In genomic region chr5:10975915-10976314, GRCh38 we compare ENCODE assay signal across 27 cellular contexts.
DNase-seq lines count a peak whose midpoint lies in the region; ATAC-seq and TF ChIP-seq lines count a peak whose summit lies in the region.
"Had no signal": no experiment of that assay in that cellular context is flagged by ENCODE, and none has a peak within 500 bp of the region (broad histone marks: within the 10 kb centered on the region; RNA-seq: fewer than 3 reads in every experiment).

No MANE protein-coding gene starts in this region.

- no peak overlapping the region for H3K4me3 ChIP-seq in AG10803 (ENCODE audit: low read length)
- H3K4me3 ChIP-seq: K562, prostate gland, testis had no signal

- H3K9me3 Mint-ChIP-seq in stimulated activated memory B cell treated with anti-CD40 and anti-IgM and Interleukin-4, amounts not matched to agents 10 μg/mL and 1 μg/mL and 100 μg/mL, for 72 hours: no peaks in the 10 kb centered on the region
- H3K9me3 Mint-ChIP-seq: activated CD4-positive, alpha-beta T cell treated with anti-CD3 and anti-CD28 coated beads, Interleukin-2, amount 10 ng/mL, durations not matched to agents 24 days and 14 days; activated T-cell treated with anti-CD3 and anti-CD28 coated beads, Interleukin-2, amount 50 U/mL, for 72 hours; T-helper 2 cell treated with Interferon-gamma antibody and Interleukin-4, amounts not matched to agents 5 μg/mL and 100 μg/mL, for 36 hours had no signal

- no peaks in the 10 kb centered on the region for H3K36me3 Mint-ChIP-seq in stimulated activated memory B cell treated with anti-CD40 and anti-IgM and Interleukin-4, amounts not matched to agents 10 μg/mL and 1 μg/mL and 100 μg/mL, for 72 hours
- H3K36me3 Mint-ChIP-seq: activated CD8-positive, alpha-beta memory T cell treated with anti-CD3 and anti-CD28 coated beads, Interleukin-2, amount 10 ng/mL, durations not matched to agents 7 days and 5 days had no signal

- no peaks in the 10 kb centered on the region for H3K4me1 Mint-ChIP-seq in stimulated activated memory B cell treated with anti-CD40 and anti-IgM and Interleukin-4, amounts not matched to agents 10 μg/mL and 1 μg/mL and 100 μg/mL, for 72 hours
- H3K4me1 Mint-ChIP-seq: activated CD4-positive, alpha-beta T cell treated with anti-CD3 and anti-CD28 coated beads, Interleukin-2, amount 10 ng/mL, durations not matched to agents 24 days and 14 days had no signal

- no peak overlapping the region for H3K27ac Mint-ChIP-seq in stimulated activated memory B cell treated with anti-CD40 and anti-IgM and Interleukin-4, amounts not matched to agents 10 μg/mL and 1 μg/mL and 100 μg/mL, for 72 hours
- H3K27ac Mint-ChIP-seq: activated CD4-positive, alpha-beta T cell treated with anti-CD3 and anti-CD28 coated beads, Interleukin-2, amount 10 ng/mL, durations not matched to agents 24 days and 14 days; activated CD8-positive, alpha-beta memory T cell treated with anti-CD3 and anti-CD28 coated beads, Interleukin-2, amount 10 ng/mL, durations not matched to agents 7 days and 5 days; activated T-cell treated with anti-CD3 and anti-CD28 coated beads, Interleukin-2, amount 50 U/mL, for 72 hours; T-helper 2 cell treated with Interferon-gamma antibody and Interleukin-4, amounts not matched to agents 5 μg/mL and 100 μg/mL, for 36 hours had no signal

- ATAC-seq in HG03457 (IDR thresholded peaks at IDR 0.05; ENCODE audit: unreplicated experiment): no peak
- ATAC-seq in stimulated activated memory B cell treated with anti-CD40 and anti-IgM and Interleukin-4, amounts not matched to agents 10 μg/mL and 1 μg/mL and 100 μg/mL, for 72 hours: no peak
- ATAC-seq: activated CD8-positive, alpha-beta memory T cell treated with anti-CD3 and anti-CD28 coated beads, Interleukin-2, amount 10 ng/mL, durations not matched to agents 7 days and 5 days; K562; SK-N-SH treated with all-trans-retinoic acid at 6 μM for 48 hours had no signal

- H3K4me3 Mint-ChIP-seq in stimulated activated memory B cell treated with anti-CD40 and anti-IgM and Interleukin-4, amounts not matched to agents 10 μg/mL and 1 μg/mL and 100 μg/mL, for 72 hours: no peak overlapping the region
- H3K4me3 Mint-ChIP-seq: activated CD4-positive, alpha-beta T cell treated with anti-CD3 and anti-CD28 coated beads, Interleukin-2, amount 10 ng/mL, durations not matched to agents 24 days and 14 days; activated CD8-positive, alpha-beta memory T cell treated with anti-CD3 and anti-CD28 coated beads, Interleukin-2, amount 10 ng/mL, durations not matched to agents 7 days and 5 days; activated T-cell treated with anti-CD3 and anti-CD28 coated beads, Interleukin-2, amount 50 U/mL, for 72 hours; T-helper 2 cell treated with Interferon-gamma antibody and Interleukin-4, amounts not matched to agents 5 μg/mL and 100 μg/mL, for 36 hours had no signal

- no peak for TF ChIP-seq CTCF in AG10803 (conservative IDR thresholded peaks at IDR 0.05; ENCODE audit: low read length)

- DNase-seq in AG10803 (ENCODE audit: low read depth) (peak; percentile 12), HT1080 (ENCODE audit: low read depth) (peak; percentile 50), SW480 (ENCODE audit: low spot score) (peak; percentile 84), islet precursor cell (peak; percentile 16), NCI-H526 (lab: John Stamatoyannopoulos, UW) (no peak), NCI-H2196 treated with DMSO at 0.1 percent for 48 hours (lab: John Stamatoyannopoulos, UW; ENCODE audit: unreplicated experiment) (no peak)
- DNase-seq: activated CD4-positive, alpha-beta T cell treated with anti-CD3 and anti-CD28 coated beads, Interleukin-2, amount 10 ng/mL, durations not matched to agents 24 days and 14 days; activated CD8-positive, alpha-beta memory T cell treated with anti-CD3 and anti-CD28 coated beads, Interleukin-2, amount 10 ng/mL, durations not matched to agents 7 days and 5 days; activated naive CD4-positive, alpha-beta T cell treated with Interleukin-2 at 50 U/mL for 16 hours; activated T-cell treated with anti-CD3 and anti-CD28 coated beads, Interleukin-2, amount 50 U/mL, for 72 hours; amygdala; C1 segment of cervical spinal cord; Caco-2; dermis blood vessel endothelial cell; EL; kidney glomerular epithelial cell; NCI-H1048; NCI-H1694 treated with DMSO at 0.1 percent for 48 hours; NCI-H2171 treated with DMSO at 0.1 percent for 48 hours; NCI-H774; testis had no signal

- H3K27me3 Mint-ChIP-seq in stimulated activated memory B cell treated with anti-CD40 and anti-IgM and Interleukin-4, amounts not matched to agents 10 μg/mL and 1 μg/mL and 100 μg/mL, for 72 hours: no peaks in the 10 kb centered on the region
- H3K27me3 Mint-ChIP-seq: activated CD4-positive, alpha-beta T cell treated with anti-CD3 and anti-CD28 coated beads, Interleukin-2, amount 10 ng/mL, durations not matched to agents 24 days and 14 days; activated CD8-positive, alpha-beta memory T cell treated with anti-CD3 and anti-CD28 coated beads, Interleukin-2, amount 10 ng/mL, durations not matched to agents 7 days and 5 days had no signal

Comparison
In these comparisons a context has a peak if more than half of its experiments do, and no peak if none do; other contexts are left out.
1. DNase-seq: peak in AG10803 (single experiment), HT1080 (single experiment), SW480 (single experiment) and islet precursor cell (single experiment); none in NCI-H526 (0 of 2) and NCI-H2196 treated with DMSO at 0.1 percent for 48 hours (single experiment).